In the genomic region with DNA sequence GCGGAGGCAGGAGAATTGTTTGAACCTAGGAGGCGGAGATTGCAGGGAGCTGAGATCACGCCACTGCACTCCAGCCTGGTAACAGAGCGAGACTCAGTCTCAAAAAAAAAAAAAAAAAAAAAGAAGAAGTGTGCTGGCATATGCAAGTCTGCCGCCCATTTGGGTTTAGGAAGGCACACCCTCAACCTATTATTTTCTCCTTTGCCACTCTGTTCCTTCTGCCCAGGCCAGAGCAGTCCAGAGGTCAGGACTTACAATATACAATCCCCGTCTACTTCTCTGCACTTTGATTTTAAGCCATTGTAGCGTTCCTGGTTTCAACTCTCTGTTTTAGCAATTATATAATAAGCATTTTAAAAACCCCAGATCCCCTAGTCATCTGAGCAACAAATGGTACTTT, we compare ENCODE assay signal across 7 cellular contexts. TPM values are rescaled to one million over a fixed set of nuclear protein-coding genes. Genes with fewer than 3 reads are reported as not detected.
"Had no signal": no experiment of that assay in that cellular context is flagged by ENCODE, and none has a peak within 500 bp of the region (broad histone marks: within the 10 kb centered on the region; RNA-seq: fewer than 3 reads in every experiment).

No MANE protein-coding gene starts in this region.

- FAIRE-seq: H1, H54, HTR-8/SVneo had no signal

- DNase-seq: H9, HCEC 1CT, IMR-90 had no signal

- H3K4me3 ChIP-seq: GM23338 had no signal

- ATAC-seq: GM23338 had no signal

RNA-seq across cellular contexts. Expression of gene CATSPERB, which starts 39.8 kb away (rescaled TPM):
- total RNA-seq: IMR-90 had no signal
- polyA plus RNA-seq: IMR-90 had no signal
